Comparison of ENCODE assay signal across 16 cellular contexts in genomic region chr1:227941509-227942020, GRCh38. TPM values are rescaled to one million over a fixed set of nuclear protein-coding genes. Genes with fewer than 3 reads are reported as not detected.
DNase-seq lines count a peak whose midpoint lies in the region; ATAC-seq, FAIRE-seq and TF ChIP-seq lines count a peak whose summit lies in the region.
"Had no signal": no experiment of that assay in that cellular context is flagged by ENCODE, and none has a peak within 500 bp of the region (broad histone marks: within the 10 kb centered on the region; RNA-seq: fewer than 3 reads in every experiment).

No MANE protein-coding gene starts in this region.

- no peaks in the 10 kb centered on the region for H3K36me3 Mint-ChIP-seq in endodermal cell (ENCODE audit: low read depth)

- H3K9ac ChIP-seq in BLaER1, result no peak overlapping the region
- H3K9ac ChIP-seq in endodermal cell (ENCODE audit: extremely low read depth, low read length, poor library complexity, severe bottlenecking), result no peak overlapping the region

- no peak overlapping the region for H3K27ac Mint-ChIP-seq in endodermal cell

- peak; percentile 74 for DNase-seq in H7
- DNase-seq in endodermal cell, result peak; percentile 67
- DNase-seq in ovary, result peak in 3 of 5 donors; percentile 12 to 24 (median 17)
- no peak for DNase-seq in NCI-H1930 (lab: John Stamatoyannopoulos, UW)
- DNase-seq in HTR-8/SVneo (ENCODE audit: insufficient read length, low spot score), result no peak
- DNase-seq: amygdala, DMS79, hypothalamus, Kasumi-1, NCI-H146, NCI-H510A had no signal

- 0 out of 2 replicates have a peak, but pooled peaks cover 12% of the 10 kb centered on the region for H4K20me1 ChIP-seq in BLaER1

- ATAC-seq in GM18498 (IDR thresholded peaks at IDR 0.05; ENCODE audit: unreplicated experiment), result no peak
- ATAC-seq: HCT116 had no signal

- H3K4me2 ChIP-seq in BLaER1, result peak overlapping the region; percentile 55

- H3K36me3 ChIP-seq in BLaER1, result no peaks in the 10 kb centered on the region
- no peaks in the 10 kb centered on the region for H3K36me3 ChIP-seq in H7 (replicated peaks; ENCODE audit: control insufficient read depth, insufficient read depth, low read length)
- H3K36me3 ChIP-seq in endodermal cell (ENCODE audit: control insufficient read depth, insufficient read depth, low read length), result no peaks in the 10 kb centered on the region
- no peaks in the 10 kb centered on the region for H3K36me3 ChIP-seq in ovary

- no peaks in the 10 kb centered on the region for H3K9me3 Mint-ChIP-seq in endodermal cell

- WGBS in endodermal cell (ENCODE audit: insufficient coverage in 1 of 2, insufficient read length in 1 of 2), 2 experiments, result 90% methylated on average over 2 to 15 of the region's 15 CpGs
- WGBS in ovary, 3 donors, result 82 to 92% (median 88%) methylated on average over 14 to 15 of the region's 15 CpGs

- intact Hi-C loops in ovary (cut with DNase I), result loop anchor here in 2 of 4 donors (10.0 kb wide), 2 partner anchors 177 to 207 kb away; partner anchors contain the start of genes JMJD4 (in 2 of the 2) and SNAP47 (in 2 of the 2)

- TF ChIP-seq EP300 in ovary (IDR thresholded peaks at IDR 0.05), result no peak

- H3K9me3 ChIP-seq in BLaER1 (peaks cover 2% of the 10 kb centered on the region), endodermal cell (ENCODE audit: control insufficient read depth, low read length) (no peaks in the 10 kb centered on the region), ovary (no peaks in the 10 kb centered on the region)

- H3K27ac ChIP-seq in BLaER1 (no peak overlapping the region), endodermal cell (ENCODE audit: low read depth, low read length) (no peak overlapping the region), ovary (no peak overlapping the region)
- H3K27ac ChIP-seq: VCaP had no signal

- no peak overlapping the region for H3K4me3 ChIP-seq in BLaER1
- no peak overlapping the region for H3K4me3 ChIP-seq in H7 (ENCODE audit: insufficient read depth, low read depth, low read length)
- H3K4me3 ChIP-seq in endodermal cell (ENCODE audit: low read length), result no peak overlapping the region
- H3K4me3 ChIP-seq in ovary, result no peak overlapping the region

- no peaks in the 10 kb centered on the region for H3K27me3 Mint-ChIP-seq in endodermal cell (ENCODE audit: insufficient read depth)

- no peak for FAIRE-seq in HTR-8/SVneo (lab: Jason Lieb, UNC)
- FAIRE-seq: colon had no signal

- TF ChIP-seq CTCF in endodermal cell (conservative IDR thresholded peaks at IDR 0.05), result no peak
- no peak for TF ChIP-seq CTCF in ovary (IDR thresholded peaks at IDR 0.05)

- H3K27me3 ChIP-seq in BLaER1 (peaks cover 2% of the 10 kb centered on the region; the same call in 1 of the 2 replicates), H7 (ENCODE audit: control insufficient read depth, insufficient read depth, low read length) (no peaks in the 10 kb centered on the region), endodermal cell (ENCODE audit: control insufficient read depth, insufficient read depth, low read length, poor library complexity, severe bottlenecking) (no peaks in the 10 kb centered on the region), ovary (no peaks in the 10 kb centered on the region)

- TF ChIP-seq POLR2A in ovary (IDR thresholded peaks at IDR 0.05), result no peak

- no peak overlapping the region for H3K4me3 Mint-ChIP-seq in endodermal cell

- H3K4me1 ChIP-seq in BLaER1 (peaks cover 87% of the 10 kb centered on the region), endodermal cell (ENCODE audit: control insufficient read depth, insufficient read depth, low read length) (no peaks in the 10 kb centered on the region), ovary (ENCODE audit: insufficient read depth) (peaks cover 7% of the 10 kb centered on the region)

- no peaks in the 10 kb centered on the region for H3K4me1 Mint-ChIP-seq in endodermal cell

RNA-seq across cellular contexts. Expression of gene WNT9A, which starts 6.2 kb away (rescaled TPM):
- 3.2 and 4.0 TPM in 2 replicates for total RNA-seq in H7 (2014; rRNA removed; shearing (Covaris generic))
- total RNA-seq in endodermal cell (1 to 10 TPM; 1.2 to 1.7 TPM), ovary (10 to 100 TPM in 3 of 7 donors, 1 to 10 TPM in 4; 3.9 to 15.9 (median 9.8) TPM)
- 4.7 TPM for polyA plus RNA-seq in endodermal cell (2013, experiment 1 of 2)
- polyA plus RNA-seq in endodermal cell (2013, experiment 2 of 2), result 5.5 TPM
- 10 to 100 TPM in 1 of 2 donors, 1 to 10 TPM in 1; 1.1 to 10.8 TPM for polyA plus RNA-seq in ovary

Comparison
In these comparisons a context has a peak if more than half of its experiments do, and no peak if none do; other contexts are left out.
1. DNase-seq: peak in H7 (single experiment), endodermal cell (single experiment) and ovary (3 of 5); none in NCI-H1930 (0 of 2) and HTR-8/SVneo (single experiment).